ENCODE assay signal across 10 cellular contexts in the genomic region with DNA sequence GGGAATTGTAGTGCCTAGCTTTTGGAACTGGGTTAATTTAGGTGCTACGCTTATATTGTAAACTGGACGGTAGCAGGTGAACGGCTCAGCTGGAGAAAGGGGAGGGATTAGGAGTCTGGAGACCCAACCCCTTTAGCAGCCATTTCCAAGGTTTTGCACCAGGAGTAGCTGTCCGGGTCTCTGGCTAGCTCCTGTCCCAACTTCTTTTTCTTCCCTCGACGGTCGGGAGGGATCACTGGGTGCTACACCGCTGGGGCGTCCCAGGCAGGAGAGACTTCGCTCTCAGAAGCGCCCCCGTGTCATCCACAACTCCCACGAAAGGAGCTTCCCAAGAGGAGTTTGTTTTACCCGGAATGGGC. TPM values are rescaled to one million over a fixed set of nuclear protein-coding genes. Genes with fewer than 3 reads are reported as not detected.
DNase-seq lines count a peak whose midpoint lies in the region; ATAC-seq and FAIRE-seq lines count a peak whose summit lies in the region.
"Had no signal": no experiment of that assay in that cellular context is flagged by ENCODE, and none has a peak within 500 bp of the region (broad histone marks: within the 10 kb centered on the region; RNA-seq: fewer than 3 reads in every experiment).

No MANE protein-coding gene starts in this region.

- 1 to 9% (median 6%) methylated on average over 13 to 14 of the region's 14 CpGs for WGBS in small intestine, 3 donors

- no peak overlapping the region for H3K27ac ChIP-seq in small intestine (ENCODE audit: low read depth in 1 of 2, low read length in 1 of 2)
- H3K27ac ChIP-seq: SJSA1 had no signal

- no peaks in the 10 kb centered on the region for H3K9me3 ChIP-seq in T-helper 17 cell (ENCODE audit: control insufficient read depth, low read length, poor library complexity, severe bottlenecking)
- H3K9me3 ChIP-seq in small intestine (ENCODE audit: control insufficient read depth, low read depth) = no peaks in the 10 kb centered on the region
- H3K9me3 ChIP-seq: SJSA1 had no signal

- no peaks in the 10 kb centered on the region for H3K36me3 Mint-ChIP-seq in activated naive CD8-positive, alpha-beta T cell
- no peaks in the 10 kb centered on the region for H3K36me3 Mint-ChIP-seq in activated naive CD8-positive, alpha-beta T cell treated with anti-CD3 and anti-CD28 coated beads for 36 hours
- peaks cover 3% of the 10 kb centered on the region for H3K36me3 Mint-ChIP-seq in T-helper 17 cell (ENCODE audit: low read depth)

- H3K27me3 ChIP-seq in small intestine (ENCODE audit: control insufficient read depth in 2 of 2, insufficient read depth in 2 of 2, low read length in 2 of 2) = peaks cover 2 to 37% of the 10 kb centered on the region in 2 donors
- H3K27me3 ChIP-seq: SJSA1 had no signal

- no peaks in the 10 kb centered on the region for H3K36me3 ChIP-seq in small intestine (ENCODE audit: control insufficient read depth in 2 of 2, insufficient read depth in 2 of 2, low read length in 2 of 2)
- H3K36me3 ChIP-seq: SJSA1 had no signal

- H3K4me1 ChIP-seq in small intestine (ENCODE audit: control insufficient read depth in 2 of 2, insufficient read depth in 1 of 2, low read depth in 1 of 2, low read length in 1 of 2) = peaks cover 0 to 7% of the 10 kb centered on the region in 2 donors
- H3K4me1 ChIP-seq: SJSA1 had no signal

- FAIRE-seq in islet of Langerhans (lab: Jason Lieb, UNC) (peak; percentile 91), small intestine (lab: Jason Lieb, UNC) (no peak)

- ATAC-seq in T-helper 17 cell = no peak
- ATAC-seq in GM19023 (IDR thresholded peaks at IDR 0.05; ENCODE audit: unreplicated experiment) = no peak

- H3K4me1 Mint-ChIP-seq in activated naive CD8-positive, alpha-beta T cell (ENCODE audit: low read depth) = peaks cover 22% of the 10 kb centered on the region
- H3K4me1 Mint-ChIP-seq in activated naive CD8-positive, alpha-beta T cell treated with anti-CD3 and anti-CD28 coated beads for 36 hours = peaks cover 8% of the 10 kb centered on the region
- peaks cover 9% of the 10 kb centered on the region for H3K4me1 Mint-ChIP-seq in T-helper 17 cell

- H3K27me3 Mint-ChIP-seq in activated naive CD8-positive, alpha-beta T cell = peaks cover 44% of the 10 kb centered on the region
- peaks cover 65% of the 10 kb centered on the region for H3K27me3 Mint-ChIP-seq in activated naive CD8-positive, alpha-beta T cell treated with anti-CD3 and anti-CD28 coated beads for 36 hours
- peaks cover 59% of the 10 kb centered on the region for H3K27me3 Mint-ChIP-seq in T-helper 17 cell

- no peak overlapping the region for H3K4me3 ChIP-seq in small intestine (ENCODE audit: low read depth in 1 of 2, low read length in 2 of 2)
- H3K4me3 ChIP-seq: SJSA1 had no signal

- no peaks in the 10 kb centered on the region for H3K9me3 Mint-ChIP-seq in activated naive CD8-positive, alpha-beta T cell (ENCODE audit: low read depth)
- H3K9me3 Mint-ChIP-seq in activated naive CD8-positive, alpha-beta T cell treated with anti-CD3 and anti-CD28 coated beads for 36 hours = no peaks in the 10 kb centered on the region

- H3K4me3 Mint-ChIP-seq in activated naive CD8-positive, alpha-beta T cell = peak overlapping the region; percentile 57
- no peak overlapping the region for H3K4me3 Mint-ChIP-seq in activated naive CD8-positive, alpha-beta T cell treated with anti-CD3 and anti-CD28 coated beads for 36 hours
- peak overlapping the region; percentile 26 for H3K4me3 Mint-ChIP-seq in T-helper 17 cell

- H3K27ac Mint-ChIP-seq in activated naive CD8-positive, alpha-beta T cell = no peak overlapping the region
- H3K27ac Mint-ChIP-seq in activated naive CD8-positive, alpha-beta T cell treated with anti-CD3 and anti-CD28 coated beads for 36 hours = no peak overlapping the region
- no peak overlapping the region for H3K27ac Mint-ChIP-seq in T-helper 17 cell

- no peak for DNase-seq in activated naive CD8-positive, alpha-beta T cell treated with anti-CD3 and anti-CD28 coated beads for 36 hours
- DNase-seq in T-helper 17 cell (no peak), small intestine (no peak)
- no peak for DNase-seq in activated CD4-positive, alpha-beta T cell treated with anti-CD3 and anti-CD28 coated beads for 4 hours
- DNase-seq in stimulated activated CD4-positive, alpha-beta T cell treated with anti-CD3 and anti-CD28 coated beads, Interleukin-4, amount 100 ng/mL, for 4 hours = no peak

RNA-seq across cellular contexts. Expression of a gene that starts 0.7 kb away (rescaled TPM):
- total RNA-seq in activated naive CD8-positive, alpha-beta T cell treated with anti-CD3 and anti-CD28 coated beads for 36 hours = not detected
- not detected for total RNA-seq in T-helper 17 cell
- polyA plus RNA-seq in small intestine = under 1 TPM in 1 of 3 donors, not detected in 2; 0.13 TPM
- polyA plus RNA-seq: BJ had no signal
